21 cellular contexts compared by ENCODE assay signal in genomic region chr7:1850976-1851571, GRCh38.
DNase-seq lines count a peak whose midpoint lies in the region; ATAC-seq, FAIRE-seq and TF ChIP-seq lines count a peak whose summit lies in the region.
"Had no signal": no experiment of that assay in that cellular context is flagged by ENCODE, and none has a peak within 500 bp of the region (broad histone marks: within the 10 kb centered on the region; RNA-seq: fewer than 3 reads in every experiment).

No MANE protein-coding gene starts in this region.

- intact Hi-C loops in left ventricle myocardium superior (cut with micrococcal nuclease): no loop called here
- intact Hi-C loops in natural killer cell (cut with micrococcal nuclease): no loop called here
- intact Hi-C loops in activated CD8-positive, alpha-beta T cell treated with anti-CD3 and anti-CD28 coated beads for 36 hours (cut with micrococcal nuclease): no loop called here
- intact Hi-C loops in OCI-LY7 (cut with micrococcal nuclease; ENCODE audit: unreplicated experiment): no loop called here

- no peaks in the 10 kb centered on the region for H3K4me1 ChIP-seq in OCI-LY7 (ENCODE audit: insufficient read depth, low read length, poor library complexity, severe bottlenecking)

- H2AFZ ChIP-seq in OCI-LY7 (ENCODE audit: low read length): no peak overlapping the region
- H2AFZ ChIP-seq: hepatocyte had no signal

- no peak overlapping the region for H3K27ac ChIP-seq in OCI-LY7 (ENCODE audit: low read depth, low read length, poor library complexity, severe bottlenecking)
- H3K27ac ChIP-seq: epithelial cell of prostate, hepatocyte had no signal

- H3K4me2 ChIP-seq in OCI-LY7 (ENCODE audit: low read length): no peak overlapping the region
- H3K4me2 ChIP-seq: hepatocyte had no signal

- POLR2A ChIA-PET in activated naive CD8-positive, alpha-beta T cell treated with anti-CD3 and anti-CD28 coated beads, Interleukin-2, amount 10 ng/mL, durations not matched to agents 7 days and 5 days (lab: Charles Lee): no interaction called here
- POLR2A ChIA-PET in activated CD8-positive, alpha-beta T cell treated with anti-CD3 and anti-CD28 coated beads for 36 hours (lab: Charles Lee): no interaction called here
- POLR2A ChIA-PET in OCI-LY7 (lab: Charles Lee): no interaction called here

- no peaks in the 10 kb centered on the region for H3K27me3 Mint-ChIP-seq in activated naive CD8-positive, alpha-beta T cell treated with anti-CD3 and anti-CD28 coated beads, Interleukin-2, amount 10 ng/mL, durations not matched to agents 7 days and 5 days
- H3K27me3 Mint-ChIP-seq in activated naive CD8-positive, alpha-beta T cell treated with anti-CD3 and anti-CD28 coated beads, Interleukin-2, amount 50 U/mL, for 24 hours: no peaks in the 10 kb centered on the region
- H3K27me3 Mint-ChIP-seq in natural killer cell (ENCODE audit: low read depth in 2 of 2): no peaks in the 10 kb centered on the region
- H3K27me3 Mint-ChIP-seq in activated CD8-positive, alpha-beta T cell treated with anti-CD3 and anti-CD28 coated beads for 36 hours: no peaks in the 10 kb centered on the region
- H3K27me3 Mint-ChIP-seq: B cell had no signal

- H3K79me2 ChIP-seq in OCI-LY7 (ENCODE audit: insufficient read depth, low read depth, low read length): no peaks in the 10 kb centered on the region
- H3K79me2 ChIP-seq: hepatocyte had no signal

- no peak overlapping the region for H3K4me3 ChIP-seq in OCI-LY7 (ENCODE audit: low read depth, low read length, poor library complexity, severe bottlenecking)
- H3K4me3 ChIP-seq: hepatocyte had no signal

- DNase-seq in activated naive CD8-positive, alpha-beta T cell treated with anti-CD3 and anti-CD28 coated beads, Interleukin-2, amount 10 ng/mL, durations not matched to agents 7 days and 5 days: peak; percentile 18
- DNase-seq in activated naive CD8-positive, alpha-beta T cell treated with anti-CD3 and anti-CD28 coated beads, Interleukin-2, amount 50 U/mL, for 24 hours: no peak
- peak; percentile 22 for DNase-seq in left ventricle myocardium superior
- no peak for DNase-seq in natural killer cell
- DNase-seq in urothelium cell line (ENCODE audit: low spot score): no peak
- DNase-seq in activated CD8-positive, alpha-beta T cell treated with anti-CD3 and anti-CD28 coated beads for 36 hours: no peak
- no peak for DNase-seq in OCI-LY7 (ENCODE audit: low spot score)
- DNase-seq: activated CD4-positive, alpha-beta T cell treated with anti-CD3 and anti-CD28 coated beads, Interleukin-2, amount 50 U/mL, for 1 hour; activated gamma-delta T cell; central memory CD4-positive, alpha-beta T cell; HFFc6; NCI-H1105; stimulated activated CD4-positive, alpha-beta T cell treated with anti-CD3 and anti-CD28 coated beads, Interleukin-12 subunit alpha, Interleukin-12 subunit beta, amount 100 ng/mL, for 4 hours; SW 1271 had no signal

- ATAC-seq in activated naive CD8-positive, alpha-beta T cell treated with anti-CD3 and anti-CD28 coated beads, Interleukin-2, amount 10 ng/mL, durations not matched to agents 7 days and 5 days (ENCODE audit: low read depth): no peak
- ATAC-seq in activated naive CD8-positive, alpha-beta T cell treated with anti-CD3 and anti-CD28 coated beads, Interleukin-2, amount 50 U/mL, for 24 hours: no peak
- no peak for ATAC-seq in left ventricle myocardium superior
- ATAC-seq in natural killer cell: no peak
- ATAC-seq in activated CD8-positive, alpha-beta T cell treated with anti-CD3 and anti-CD28 coated beads for 36 hours: no peak
- no peak for ATAC-seq in HG02623 (IDR thresholded peaks at IDR 0.05; ENCODE audit: unreplicated experiment)

- H3K4me3 Mint-ChIP-seq in activated naive CD8-positive, alpha-beta T cell treated with anti-CD3 and anti-CD28 coated beads, Interleukin-2, amount 10 ng/mL, durations not matched to agents 7 days and 5 days: no peak overlapping the region
- H3K4me3 Mint-ChIP-seq in activated naive CD8-positive, alpha-beta T cell treated with anti-CD3 and anti-CD28 coated beads, Interleukin-2, amount 50 U/mL, for 24 hours: no peak overlapping the region
- H3K4me3 Mint-ChIP-seq in natural killer cell: peak overlapping the region; percentile 17
- no peak overlapping the region for H3K4me3 Mint-ChIP-seq in activated CD8-positive, alpha-beta T cell treated with anti-CD3 and anti-CD28 coated beads for 36 hours
- H3K4me3 Mint-ChIP-seq: B cell, HFFc6 had no signal

- H3K36me3 Mint-ChIP-seq in activated naive CD8-positive, alpha-beta T cell treated with anti-CD3 and anti-CD28 coated beads, Interleukin-2, amount 10 ng/mL, durations not matched to agents 7 days and 5 days: no peaks in the 10 kb centered on the region
- peaks cover 2% of the 10 kb centered on the region for H3K36me3 Mint-ChIP-seq in activated naive CD8-positive, alpha-beta T cell treated with anti-CD3 and anti-CD28 coated beads, Interleukin-2, amount 50 U/mL, for 24 hours (ENCODE audit: low read depth)
- no peaks in the 10 kb centered on the region for H3K36me3 Mint-ChIP-seq in natural killer cell
- H3K36me3 Mint-ChIP-seq in activated CD8-positive, alpha-beta T cell treated with anti-CD3 and anti-CD28 coated beads for 36 hours (ENCODE audit: low read depth): peaks cover 1% of the 10 kb centered on the region

- H3K36me3 ChIP-seq in OCI-LY7 (ENCODE audit: insufficient read depth, low read length): no peaks in the 10 kb centered on the region

- no peaks in the 10 kb centered on the region for H3K9me2 ChIP-seq in OCI-LY7 (ENCODE audit: insufficient read depth, low read length)

- TF ChIP-seq CTCF in natural killer cell (IDR thresholded peaks at IDR 0.05) (no peak), OCI-LY7 (conservative IDR thresholded peaks at IDR 0.05; ENCODE audit: low read length) (no peak)
- no peak for TF ChIP-seq CTCF in activated CD8-positive, alpha-beta T cell treated with anti-CD3 and anti-CD28 coated beads for 36 hours (IDR thresholded peaks at IDR 0.05)

- no peaks in the 10 kb centered on the region for H3K9me3 ChIP-seq in OCI-LY7 (ENCODE audit: low read length)

- peaks cover 14% of the 10 kb centered on the region for H3K4me1 Mint-ChIP-seq in activated naive CD8-positive, alpha-beta T cell treated with anti-CD3 and anti-CD28 coated beads, Interleukin-2, amount 10 ng/mL, durations not matched to agents 7 days and 5 days
- H3K4me1 Mint-ChIP-seq in activated naive CD8-positive, alpha-beta T cell treated with anti-CD3 and anti-CD28 coated beads, Interleukin-2, amount 50 U/mL, for 24 hours: peaks cover 15% of the 10 kb centered on the region
- H3K4me1 Mint-ChIP-seq in natural killer cell: peaks cover 13 to 38% of the 10 kb centered on the region in 2 donors
- peaks cover 22% of the 10 kb centered on the region for H3K4me1 Mint-ChIP-seq in activated CD8-positive, alpha-beta T cell treated with anti-CD3 and anti-CD28 coated beads for 36 hours (ENCODE audit: low read depth)

- H3K9me3 Mint-ChIP-seq in activated naive CD8-positive, alpha-beta T cell treated with anti-CD3 and anti-CD28 coated beads, Interleukin-2, amount 10 ng/mL, durations not matched to agents 7 days and 5 days: no peaks in the 10 kb centered on the region
- no peaks in the 10 kb centered on the region for H3K9me3 Mint-ChIP-seq in activated naive CD8-positive, alpha-beta T cell treated with anti-CD3 and anti-CD28 coated beads, Interleukin-2, amount 50 U/mL, for 24 hours
- H3K9me3 Mint-ChIP-seq in natural killer cell: no peaks in the 10 kb centered on the region
- H3K9me3 Mint-ChIP-seq in activated CD8-positive, alpha-beta T cell treated with anti-CD3 and anti-CD28 coated beads for 36 hours: no peaks in the 10 kb centered on the region
- H3K9me3 Mint-ChIP-seq: HFFc6 had no signal

- no peaks in the 10 kb centered on the region for H4K20me1 ChIP-seq in OCI-LY7 (ENCODE audit: insufficient read depth, low read length)

- H3K27ac Mint-ChIP-seq in activated naive CD8-positive, alpha-beta T cell treated with anti-CD3 and anti-CD28 coated beads, Interleukin-2, amount 10 ng/mL, durations not matched to agents 7 days and 5 days: no peak overlapping the region
- no peak overlapping the region for H3K27ac Mint-ChIP-seq in activated naive CD8-positive, alpha-beta T cell treated with anti-CD3 and anti-CD28 coated beads, Interleukin-2, amount 50 U/mL, for 24 hours
- no peak overlapping the region for H3K27ac Mint-ChIP-seq in natural killer cell
- H3K27ac Mint-ChIP-seq in activated CD8-positive, alpha-beta T cell treated with anti-CD3 and anti-CD28 coated beads for 36 hours: no peak overlapping the region
- H3K27ac Mint-ChIP-seq: B cell, HFFc6 had no signal

- FAIRE-seq in urothelium cell line (lab: Jason Lieb, UNC): peak; percentile 56
- FAIRE-seq: A204.1, GM18507, islet of Langerhans had no signal

- no TSS peak for BruUV-seq in OCI-LY7 (replicated peaks; lab: Mats Ljungman, UMichigan)

- CTCF ChIA-PET in activated CD8-positive, alpha-beta T cell treated with anti-CD3 and anti-CD28 coated beads for 36 hours (lab: Charles Lee): no interaction called here
- CTCF ChIA-PET in OCI-LY7 (lab: Charles Lee; ENCODE audit: unreplicated experiment): no interaction called here

Comparison
In these comparisons a context has a peak if more than half of its experiments do, and no peak if none do; other contexts are left out.
1. DNase-seq: peak in activated naive CD8-positive, alpha-beta T cell treated with anti-CD3 and anti-CD28 coated beads, Interleukin-2, amount 10 ng/mL, durations not matched to agents 7 days and 5 days (single experiment) and left ventricle myocardium superior (single experiment); none in activated naive CD8-positive, alpha-beta T cell treated with anti-CD3 and anti-CD28 coated beads, Interleukin-2, amount 50 U/mL, for 24 hours (single experiment), natural killer cell (single experiment), urothelium cell line (single experiment), activated CD8-positive, alpha-beta T cell treated with anti-CD3 and anti-CD28 coated beads for 36 hours (single experiment) and OCI-LY7 (single experiment).